In the genomic region with DNA sequence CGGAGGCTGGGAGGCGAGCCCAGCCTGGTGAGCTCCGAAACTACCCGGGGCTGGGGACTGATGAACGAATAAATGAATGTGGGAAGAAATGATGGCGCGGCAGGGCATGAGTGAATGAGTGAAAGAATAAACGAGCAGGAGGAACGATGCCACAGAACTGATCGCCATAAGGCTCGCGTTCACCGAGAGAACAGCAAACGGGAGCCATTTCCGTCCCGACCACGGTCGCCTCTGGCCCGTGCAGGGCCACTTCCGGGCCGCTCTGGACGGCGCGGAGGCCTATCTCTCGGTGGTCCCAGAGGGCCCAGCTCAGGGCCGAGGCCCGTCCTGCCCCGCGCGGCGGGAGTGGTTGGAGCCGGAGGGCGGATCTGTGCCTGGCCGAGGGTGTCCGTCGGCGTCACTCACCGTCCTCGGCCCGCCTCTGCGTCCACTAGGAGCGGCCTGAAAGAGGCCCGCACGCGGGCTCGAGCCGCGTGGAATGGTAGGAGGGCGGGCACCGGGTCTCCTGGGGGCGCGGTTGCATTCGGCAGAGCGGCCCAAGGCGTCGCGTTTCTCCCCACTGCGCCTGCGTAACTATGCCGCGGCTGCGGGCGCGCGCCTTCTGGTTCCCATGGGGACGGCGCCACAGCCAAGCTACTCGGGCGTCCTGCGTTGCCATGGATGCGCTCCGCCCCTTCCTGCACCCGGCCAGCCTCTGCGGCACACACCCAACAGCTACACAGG, we compare ENCODE assay signal across 8 cellular contexts. TPM values are rescaled to one million over a fixed set of nuclear protein-coding genes. Genes with fewer than 3 reads are reported as not detected.
DNase-seq lines count a peak whose midpoint lies in the region; ATAC-seq, FAIRE-seq and TF ChIP-seq lines count a peak whose summit lies in the region.

A gene (minus strand): TSS at position 480 of the 723 bp plus-strand sequence. CDS start 5,116 bp downstream, outside the sequence.

- ATAC-seq in HG03064 (IDR thresholded peaks at IDR 0.05; ENCODE audit: low read depth, unreplicated experiment), result peak; percentile 88

- no peaks in the 10 kb centered on the region for H3K9me3 ChIP-seq in iPS-15b (ENCODE audit: control insufficient read depth, insufficient read depth, low read length)

- peak; percentile 51 for TF ChIP-seq POLR2A in GM18526 (IDR thresholded peaks at IDR 0.05; ENCODE audit: extremely low read depth, insufficient read length)

- H3K36me3 ChIP-seq in iPS-15b (ENCODE audit: control insufficient read depth, insufficient read depth, low read length), result no peaks in the 10 kb centered on the region

- H3K9me3 Mint-ChIP-seq in brain, result no peaks in the 10 kb centered on the region

- peak within 1 kb of the TSS; percentile 91 for H3K9ac ChIP-seq in iPS-15b (ENCODE audit: low read depth, low read length)

- H3K27ac Mint-ChIP-seq in brain, result peak within 1 kb of the TSS; percentile 99 to 100 (median 99)

- no peaks in the 10 kb centered on the region for H3K4me1 ChIP-seq in iPS-15b (ENCODE audit: control insufficient read depth, insufficient read depth, low read length)

- peak; percentile 95 for DNase-seq in A172 (ENCODE audit: low spot score)
- DNase-seq in NCI-H2107 (lab: John Stamatoyannopoulos, UW), result peak; percentile 93
- DNase-seq in skeletal muscle cell (ENCODE audit: low read depth), result peak; percentile 73

- H3K4me3 Mint-ChIP-seq in brain, result peak within 1 kb of the TSS; percentile 97 to 100 (median 99)

- no peaks in the 10 kb centered on the region for H3K36me3 Mint-ChIP-seq in brain

- H3K27me3 Mint-ChIP-seq in brain, result no peaks in the 10 kb centered on the region

- peaks cover 15% of the 10 kb centered on the region for H3K4me1 Mint-ChIP-seq in brain

- peak in 1 of 2 experiments; percentile 28 for TF ChIP-seq CTCF in brain (conservative IDR thresholded peaks at IDR 0.05)

- H3K4me3 ChIP-seq in iPS-15b (ENCODE audit: low read depth, low read length) (peak within 1 kb of the TSS; percentile 98), skeletal muscle cell (ENCODE audit: low read depth, low read length) (peak within 1 kb of the TSS; percentile 76)

- no peaks in the 10 kb centered on the region for H3K27me3 ChIP-seq in iPS-15b (ENCODE audit: control insufficient read depth, insufficient read depth, low read length)

- FAIRE-seq in TTC549 (lab: Jason Lieb, UNC), result peak; percentile 15

RNA-seq across cellular contexts. Expression of the gene that starts here (rescaled TPM):
- 1.7 and 2.4 TPM in 2 replicates for total RNA-seq in A172 (2014; rRNA removed; shearing (Covaris generic))
- polyA plus RNA-seq in brain (ENCODE audit: insufficient read depth, low read depth, low replicate concordance), result 2.5 TPM

Comparison
In these comparisons a context has a peak if more than half of its experiments do, and no peak if none do; other contexts are left out.
1. Peak in every context shown above with its lines: DNase-seq, ATAC-seq and H3K4me3 ChIP-seq.